ENCODE assay signal across 13 cellular contexts in the genomic region with DNA sequence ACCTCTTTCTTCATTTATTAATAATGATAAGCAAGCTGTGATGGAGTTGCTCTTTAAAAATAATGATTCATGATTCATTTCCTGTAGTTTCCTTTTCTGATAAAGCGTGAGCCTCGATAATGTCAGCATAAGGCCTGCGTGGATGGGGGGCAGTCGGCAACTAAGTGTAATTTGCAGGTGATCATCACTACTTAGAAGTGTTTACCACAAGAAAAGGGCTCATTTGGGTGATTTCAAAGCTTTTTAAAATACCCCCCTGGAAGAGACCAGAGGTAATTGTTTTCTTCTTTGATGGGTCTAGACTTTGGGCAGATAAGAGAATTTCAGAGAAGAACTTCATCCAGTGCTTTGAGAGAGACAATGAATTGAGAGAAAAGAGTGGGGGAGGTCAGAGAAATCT.
DNase-seq lines count a peak whose midpoint lies in the region; ATAC-seq, FAIRE-seq and TF ChIP-seq lines count a peak whose summit lies in the region.
"Had no signal": no experiment of that assay in that cellular context is flagged by ENCODE, and none has a peak within 500 bp of the region (broad histone marks: within the 10 kb centered on the region; RNA-seq: fewer than 3 reads in every experiment).

No MANE protein-coding gene starts in this region.

- POLR2A ChIA-PET in activated CD4-positive, alpha-beta memory T cell treated with anti-CD3 and anti-CD28 coated beads, Interleukin-2, amount 10 ng/mL, durations not matched to agents 7 days and 5 days (lab: Charles Lee) = no interaction called here
- POLR2A ChIA-PET in endothelial cell of umbilical vein (lab: Charles Lee) = no interaction called here

- dilution Hi-C loops in endothelial cell of umbilical vein (cut with MboI; ENCODE audit: extremely low pct_ligation_motif_present, low sequenced_read_pairs) = no loop called here

- intact Hi-C loops in endothelial cell of umbilical vein (cut with micrococcal nuclease) = loop anchor here (5.0 kb wide), 2 partner anchors 34 to 201 kb away; no protein-coding TSS in a partner anchor

- peak overlapping the region; percentile 95 to 99 (median 97) for H3K27ac Mint-ChIP-seq in CD4-positive, CD25-positive, alpha-beta regulatory T cell
- peak overlapping the region; percentile 88 for H3K27ac Mint-ChIP-seq in activated CD4-positive, alpha-beta memory T cell treated with anti-CD3 and anti-CD28 coated beads, Interleukin-2, amount 10 ng/mL, durations not matched to agents 7 days and 5 days

- peaks cover 12% of the 10 kb centered on the region for H3F3A ChIP-seq in MM.1S (ENCODE audit: insufficient read depth, low read length)

- no peaks in the 10 kb centered on the region for H3K27me3 ChIP-seq in CD4-positive, CD25-positive, alpha-beta regulatory T cell (ENCODE audit: control insufficient read depth, insufficient read depth, low read length)
- H3K27me3 ChIP-seq in DND-41 (ENCODE audit: insufficient read depth, low read length, poor library complexity) (no peaks in the 10 kb centered on the region), endothelial cell of umbilical vein (ENCODE audit: control insufficient read depth in 2 of 2, insufficient read depth in 2 of 2, low read length in 2 of 2) (no peaks in the 10 kb centered on the region), MM.1S (replicated peaks; ENCODE audit: insufficient read depth, low read length) (no peaks in the 10 kb centered on the region)

- H2AFZ ChIP-seq in DND-41 (ENCODE audit: low read depth, low read length) (peak overlapping the region; percentile 54; the same call in 1 of the 2 replicates), endothelial cell of umbilical vein (ENCODE audit: low read depth, low read length) (no peak overlapping the region), MM.1S (ENCODE audit: low read length) (no peak overlapping the region)

- CTCF ChIA-PET in activated CD4-positive, alpha-beta memory T cell treated with anti-CD3 and anti-CD28 coated beads, Interleukin-2, amount 10 ng/mL, durations not matched to agents 7 days and 5 days (lab: Charles Lee) = no interaction called here
- CTCF ChIA-PET in endothelial cell of umbilical vein (lab: Charles Lee) = no interaction called here

- TF ChIP-seq POLR2A in endothelial cell of umbilical vein (IDR thresholded peaks at IDR 0.05; ENCODE audit: low read depth, low read length) = no peak

- FAIRE-seq in endothelial cell of umbilical vein (lab: Jason Lieb, UNC) = peak; percentile 70
- FAIRE-seq: GM12878 had no signal

- no peak for TF ChIP-seq CTCF in DND-41 (IDR thresholded peaks at IDR 0.05; ENCODE audit: borderline replicate concordance, extremely low read depth, low read length, poor library complexity, severe bottlenecking)
- TF ChIP-seq CTCF in endothelial cell of umbilical vein (IDR thresholded peaks at IDR 0.05; ENCODE audit: extremely low read depth in 1 of 2, insufficient read depth in 1 of 2, low read depth in 1 of 2, low read length in 2 of 2) = no peak
- no peak for TF ChIP-seq CTCF in MM.1S (IDR thresholded peaks at IDR 0.05; ENCODE audit: low read length)

- peak overlapping the region; percentile 86 for H3K27ac ChIP-seq in CD4-positive, CD25-positive, alpha-beta regulatory T cell (ENCODE audit: insufficient read depth, low read length, poor library complexity, severe bottlenecking)
- H3K27ac ChIP-seq in DND-41 (ENCODE audit: low read length) = peak overlapping the region; percentile 99
- H3K27ac ChIP-seq in endothelial cell of umbilical vein (ENCODE audit: insufficient read depth, low read depth, low read length) = no peak overlapping the region
- no peak overlapping the region for H3K27ac ChIP-seq in MM.1S (ENCODE audit: low read length)
- H3K27ac ChIP-seq: BLaER1, psoas muscle had no signal

- ATAC-seq in CD4-positive, CD25-positive, alpha-beta regulatory T cell (ENCODE audit: low read depth in 2 of 2) = peak; percentile 68 to 69
- ATAC-seq in DND-41 (ENCODE audit: insufficient read depth, low read depth) = peak; percentile 68
- no peak for ATAC-seq in HG03196 (IDR thresholded peaks at IDR 0.05; ENCODE audit: unreplicated experiment)
- ATAC-seq: GM12878, psoas muscle had no signal

- H3K4me1 Mint-ChIP-seq in CD4-positive, CD25-positive, alpha-beta regulatory T cell = peaks cover 37 to 89% (median 63%) of the 10 kb centered on the region in 4 donors
- H3K4me1 Mint-ChIP-seq in activated CD4-positive, alpha-beta memory T cell treated with anti-CD3 and anti-CD28 coated beads, Interleukin-2, amount 10 ng/mL, durations not matched to agents 7 days and 5 days = peaks cover 71% of the 10 kb centered on the region

- H3K4me3 ChIP-seq in CD4-positive, CD25-positive, alpha-beta regulatory T cell (ENCODE audit: low read depth, low read length) = peak overlapping the region; percentile 69
- H3K4me3 ChIP-seq in DND-41 (ENCODE audit: low read depth in 1 of 2, low read length in 2 of 2) (no peak overlapping the region), endothelial cell of umbilical vein (replicated peaks in 1 of 3; ENCODE audit: insufficient read depth in 1 of 3, low read depth in 1 of 3, low read length in 3 of 3) (no peak overlapping the region), MM.1S (ENCODE audit: low read length) (no peak overlapping the region)
- H3K4me3 ChIP-seq: BLaER1, GM12878, psoas muscle had no signal

- H3K36me3 Mint-ChIP-seq in CD4-positive, CD25-positive, alpha-beta regulatory T cell = no peaks in the 10 kb centered on the region
- peaks cover 4% of the 10 kb centered on the region for H3K36me3 Mint-ChIP-seq in activated CD4-positive, alpha-beta memory T cell treated with anti-CD3 and anti-CD28 coated beads, Interleukin-2, amount 10 ng/mL, durations not matched to agents 7 days and 5 days (ENCODE audit: low read depth)

- H3K9me1 ChIP-seq in endothelial cell of umbilical vein (replicated peaks; ENCODE audit: control insufficient read depth, extremely low read depth, insufficient read depth, low read length) = no peaks in the 10 kb centered on the region

- peaks cover 4% of the 10 kb centered on the region for H3K27me3 Mint-ChIP-seq in CD4-positive, CD25-positive, alpha-beta regulatory T cell
- no peaks in the 10 kb centered on the region for H3K27me3 Mint-ChIP-seq in activated CD4-positive, alpha-beta memory T cell treated with anti-CD3 and anti-CD28 coated beads, Interleukin-2, amount 10 ng/mL, durations not matched to agents 7 days and 5 days

- no peaks in the 10 kb centered on the region for H3K9me2 ChIP-seq in MM.1S (replicated peaks; ENCODE audit: insufficient read depth, low read length)

- peak overlapping the region; percentile 48 for H3K9ac ChIP-seq in DND-41 (ENCODE audit: low read depth, low read length)
- H3K9ac ChIP-seq in endothelial cell of umbilical vein (replicated peaks; ENCODE audit: extremely low read depth, insufficient read depth, low read length) = no peak overlapping the region
- H3K9ac ChIP-seq in MM.1S (ENCODE audit: low read length) = no peak overlapping the region
- H3K9ac ChIP-seq: BLaER1 had no signal

- no TSS peak for BruUV-seq in endothelial cell of umbilical vein (replicated peaks; lab: Mats Ljungman, UMichigan)

- peaks cover 0 to 2% of the 10 kb centered on the region in 2 experiments for H3K9me3 ChIP-seq in CD4-positive, CD25-positive, alpha-beta regulatory T cell (ENCODE audit: control insufficient read depth in 2 of 2, low read length in 2 of 2)
- peaks cover 3% of the 10 kb centered on the region for H3K9me3 ChIP-seq in DND-41 (ENCODE audit: insufficient read depth, low read length, severe bottlenecking)
- no peaks in the 10 kb centered on the region for H3K9me3 ChIP-seq in endothelial cell of umbilical vein (replicated peaks; ENCODE audit: control insufficient read depth, insufficient read depth, low read length)
- no peaks in the 10 kb centered on the region for H3K9me3 ChIP-seq in MM.1S (replicated peaks; ENCODE audit: insufficient read depth, low read length)
- H3K9me3 ChIP-seq: BLaER1, psoas muscle had no signal

- peaks cover 0 to 3% (median 0%) of the 10 kb centered on the region in 7 donors for H3K9me3 Mint-ChIP-seq in CD4-positive, CD25-positive, alpha-beta regulatory T cell
- H3K9me3 Mint-ChIP-seq in activated CD4-positive, alpha-beta memory T cell treated with anti-CD3 and anti-CD28 coated beads, Interleukin-2, amount 10 ng/mL, durations not matched to agents 7 days and 5 days = peaks cover 3% of the 10 kb centered on the region

- peak; percentile 36 to 96 (median 61) for DNase-seq in CD4-positive, CD25-positive, alpha-beta regulatory T cell
- DNase-seq in DND-41 = peak; percentile 74
- DNase-seq in activated CD4-positive, alpha-beta memory T cell treated with anti-CD3 and anti-CD28 coated beads, Interleukin-2, amount 10 ng/mL, durations not matched to agents 7 days and 5 days = no peak
- DNase-seq in endothelial cell of umbilical vein (ENCODE audit: low read depth, low spot score) = peak; percentile 45
- no peak for DNase-seq in MM.1S
- no peak for DNase-seq in KBM-7
- DNase-seq: cerebellar nuclear complex, kidney glomerular epithelial cell, psoas muscle, SHP77 had no signal

- no peaks in the 10 kb centered on the region for H3K36me3 ChIP-seq in CD4-positive, CD25-positive, alpha-beta regulatory T cell (ENCODE audit: control insufficient read depth, insufficient read depth, low read length)
- H3K36me3 ChIP-seq in DND-41 (ENCODE audit: insufficient read depth, low read length) (no peaks in the 10 kb centered on the region), endothelial cell of umbilical vein (ENCODE audit: control insufficient read depth in 2 of 2, extremely low read depth in 1 of 2, insufficient read depth in 2 of 2, low read length in 2 of 2) (no peaks in the 10 kb centered on the region), MM.1S (replicated peaks; ENCODE audit: insufficient read depth, low read length) (no peaks in the 10 kb centered on the region)
- H3K36me3 ChIP-seq: BLaER1 had no signal

- peaks cover 79% of the 10 kb centered on the region for H3K4me1 ChIP-seq in CD4-positive, CD25-positive, alpha-beta regulatory T cell (ENCODE audit: control insufficient read depth, insufficient read depth, low read length, poor library complexity, severe bottlenecking)
- peaks cover 88% of the 10 kb centered on the region for H3K4me1 ChIP-seq in DND-41 (ENCODE audit: insufficient read depth, low read length)
- H3K4me1 ChIP-seq in endothelial cell of umbilical vein (ENCODE audit: control insufficient read depth, extremely low read depth, insufficient read depth, low read length) = peaks cover 24% of the 10 kb centered on the region
- H3K4me1 ChIP-seq in MM.1S (ENCODE audit: low read length) = peaks cover 25% of the 10 kb centered on the region
- H3K4me1 ChIP-seq: psoas muscle had no signal

- H3K4me3 Mint-ChIP-seq in CD4-positive, CD25-positive, alpha-beta regulatory T cell = peak overlapping the region; percentile 57 to 89 (median 78)
- no peak overlapping the region for H3K4me3 Mint-ChIP-seq in activated CD4-positive, alpha-beta memory T cell treated with anti-CD3 and anti-CD28 coated beads, Interleukin-2, amount 10 ng/mL, durations not matched to agents 7 days and 5 days

- H3K4me2 ChIP-seq in DND-41 (ENCODE audit: insufficient read depth, low read length) = peak overlapping the region; percentile 45
- H3K4me2 ChIP-seq in endothelial cell of umbilical vein (ENCODE audit: insufficient read depth, low read length) = peak overlapping the region; percentile 51
- no peak overlapping the region for H3K4me2 ChIP-seq in MM.1S (ENCODE audit: low read depth, low read length)
- H3K4me2 ChIP-seq: BLaER1 had no signal

- H4K20me1 ChIP-seq in DND-41 (ENCODE audit: insufficient read depth, low read length) (no peaks in the 10 kb centered on the region), endothelial cell of umbilical vein (replicated peaks; ENCODE audit: control insufficient read depth, extremely low read depth, insufficient read depth, low read length) (no peaks in the 10 kb centered on the region), MM.1S (ENCODE audit: insufficient read depth, low read length) (no peaks in the 10 kb centered on the region)
- H4K20me1 ChIP-seq: BLaER1 had no signal

- in situ Hi-C loops in KBM-7 (cut with MboI; ENCODE audit: low pct_unique_long_range_greater_than_20kb, low sequenced_read_pairs) = no loop called here

- H3K79me2 ChIP-seq in DND-41 (ENCODE audit: insufficient read depth, low read length) (no peaks in the 10 kb centered on the region), endothelial cell of umbilical vein (ENCODE audit: control insufficient read depth, insufficient read depth, low read length) (no peaks in the 10 kb centered on the region), MM.1S (ENCODE audit: low read length) (no peaks in the 10 kb centered on the region)

Comparison
In these comparisons a context has a peak if more than half of its experiments do, and no peak if none do; other contexts are left out.
1. DNase-seq: peak in CD4-positive, CD25-positive, alpha-beta regulatory T cell (3 of 3), DND-41 (single experiment) and endothelial cell of umbilical vein (single experiment); none in activated CD4-positive, alpha-beta memory T cell treated with anti-CD3 and anti-CD28 coated beads, Interleukin-2, amount 10 ng/mL, durations not matched to agents 7 days and 5 days (single experiment), MM.1S (single experiment) and KBM-7 (single experiment).
2. H3K27ac ChIP-seq: peak in CD4-positive, CD25-positive, alpha-beta regulatory T cell (single experiment) and DND-41 (single experiment); none in endothelial cell of umbilical vein (single experiment) and MM.1S (single experiment).